9 cellular contexts compared by ENCODE assay signal in genomic region chr4:17781072-17781830, GRCh38. TPM values are rescaled to one million over a fixed set of nuclear protein-coding genes. Genes with fewer than 3 reads are reported as not detected.
A peak's percentile ranks its signal among the peaks of the same experiment; 100 is the strongest.
DNase-seq lines count a peak whose midpoint lies in the region; ATAC-seq lines count a peak whose summit lies in the region.
"Had no signal": no experiment of that assay in that cellular context is flagged by ENCODE, and none has a peak within 500 bp of the region (broad histone marks: within the 10 kb centered on the region; RNA-seq: fewer than 3 reads in every experiment).

TSS of gene FAM184B (minus strand) at chr4:17781621. CDS start at chr4:17781299, 322 bp downstream.

- no peak within 1 kb of the TSS for H3K27ac Mint-ChIP-seq in activated T-helper 2 cell treated with anti-CD3 and anti-CD28 coated beads, Interferon-gamma antibody, Interleukin-2, Interleukin-4, amounts not matched to agents 10 μg/mL and 5 μg/mL and 100 μg/mL, durations not matched to agents 14 hours and 24 hours and 36 hours

- peaks cover 8% of the 10 kb centered on the region for H3K4me1 Mint-ChIP-seq in activated T-helper 2 cell treated with anti-CD3 and anti-CD28 coated beads, Interferon-gamma antibody, Interleukin-2, Interleukin-4, amounts not matched to agents 10 μg/mL and 5 μg/mL and 100 μg/mL, durations not matched to agents 14 hours and 24 hours and 36 hours (ENCODE audit: low read depth)

- no peak for ATAC-seq in HG03039 (IDR thresholded peaks at IDR 0.05; ENCODE audit: unreplicated experiment)

- intact Hi-C loops in activated T-helper 2 cell treated with anti-CD3 and anti-CD28 coated beads, Interferon-gamma antibody, Interleukin-2, Interleukin-4, amounts not matched to agents 10 μg/mL and 5 μg/mL and 100 μg/mL, durations not matched to agents 14 hours and 24 hours and 36 hours (cut with micrococcal nuclease), result no loop called here

- peak within 1 kb of the TSS; percentile 31 for H3K4me3 ChIP-seq in iPS-11a (ENCODE audit: low read depth, low read length)
- peak within 1 kb of the TSS; percentile 17 to 42 (median 33) for H3K4me3 ChIP-seq in skin epidermis

- H3K27ac ChIP-seq in skin epidermis, result no peak within 1 kb of the TSS

- H3K36me3 Mint-ChIP-seq in activated T-helper 2 cell treated with anti-CD3 and anti-CD28 coated beads, Interferon-gamma antibody, Interleukin-2, Interleukin-4, amounts not matched to agents 10 μg/mL and 5 μg/mL and 100 μg/mL, durations not matched to agents 14 hours and 24 hours and 36 hours (ENCODE audit: low read depth), result no peaks in the 10 kb centered on the region

- DNase-seq in NCI-H2081 (lab: John Stamatoyannopoulos, UW) (peak; percentile 35 to 62), NCI-H2081 treated with DMSO at 0.1 percent for 48 hours (lab: John Stamatoyannopoulos, UW) (no peak), RKO (ENCODE audit: low spot score) (no peak)
- no peak for DNase-seq in activated T-helper 2 cell treated with anti-CD3 and anti-CD28 coated beads, Interferon-gamma antibody, Interleukin-2, Interleukin-4, amounts not matched to agents 10 μg/mL and 5 μg/mL and 100 μg/mL, durations not matched to agents 14 hours and 24 hours and 36 hours (ENCODE audit: low spot score)
- DNase-seq in effector CD8-positive, alpha-beta T cell (lab: John Stamatoyannopoulos, UW), result no peak

- peak within 1 kb of the TSS; percentile 13 for H3K4me3 Mint-ChIP-seq in activated T-helper 2 cell treated with anti-CD3 and anti-CD28 coated beads, Interferon-gamma antibody, Interleukin-2, Interleukin-4, amounts not matched to agents 10 μg/mL and 5 μg/mL and 100 μg/mL, durations not matched to agents 14 hours and 24 hours and 36 hours (ENCODE audit: low read depth)

- no peaks in the 10 kb centered on the region for H3K9me3 Mint-ChIP-seq in activated T-helper 2 cell treated with anti-CD3 and anti-CD28 coated beads, Interferon-gamma antibody, Interleukin-2, Interleukin-4, amounts not matched to agents 10 μg/mL and 5 μg/mL and 100 μg/mL, durations not matched to agents 14 hours and 24 hours and 36 hours

- H3K27me3 Mint-ChIP-seq in activated T-helper 2 cell treated with anti-CD3 and anti-CD28 coated beads, Interferon-gamma antibody, Interleukin-2, Interleukin-4, amounts not matched to agents 10 μg/mL and 5 μg/mL and 100 μg/mL, durations not matched to agents 14 hours and 24 hours and 36 hours (ENCODE audit: low read depth), result peaks cover 44% of the 10 kb centered on the region

RNA-seq across cellular contexts. Expression of gene FAM184B, which starts in this region (rescaled TPM):
- not detected in 2 replicates for total RNA-seq in activated T-helper 2 cell treated with anti-CD3 and anti-CD28 coated beads, Interferon-gamma antibody, Interleukin-2, Interleukin-4, amounts not matched to agents 10 μg/mL and 5 μg/mL and 100 μg/mL, durations not matched to agents 14 hours and 24 hours and 36 hours
- total RNA-seq: T-helper 1 cell treated with Interleukin-12 subunit alpha and Interleukin-12 subunit beta and Interleukin-4 antibody, amounts not matched to agents 30 ng/mL and 1 ng/mL, for 36 hours had no signal

Comparison
In these comparisons a context has a peak if more than half of its experiments do, and no peak if none do; other contexts are left out.
1. DNase-seq: peak in NCI-H2081 (2 of 2); none in NCI-H2081 treated with DMSO at 0.1 percent for 48 hours (single experiment), activated T-helper 2 cell treated with anti-CD3 and anti-CD28 coated beads, Interferon-gamma antibody, Interleukin-2, Interleukin-4, amounts not matched to agents 10 μg/mL and 5 μg/mL and 100 μg/mL, durations not matched to agents 14 hours and 24 hours and 36 hours (single experiment), RKO (single experiment) and effector CD8-positive, alpha-beta T cell (single experiment).